Comparison of ENCODE assay signal across 9 cellular contexts in genomic region chr11:74783241-74783871, GRCh38. TPM values are rescaled to one million over a fixed set of nuclear protein-coding genes. Genes with fewer than 3 reads are reported as not detected.
DNase-seq lines count a peak whose midpoint lies in the region; ATAC-seq, FAIRE-seq and TF ChIP-seq lines count a peak whose summit lies in the region.
"Had no signal": no experiment of that assay in that cellular context is flagged by ENCODE, and none has a peak within 500 bp of the region (broad histone marks: within the 10 kb centered on the region; RNA-seq: fewer than 3 reads in every experiment).

No MANE protein-coding gene starts in this region.

- intact Hi-C loops in GM12878 (cut with micrococcal nuclease; ENCODE audit: unreplicated experiment) (no loop called here), natural killer cell (cut with micrococcal nuclease) (loop anchor here (2.0 kb wide), 1 partner anchor 35 kb away; the partner anchor contains the start of gene RNF169), esophagus muscularis mucosa (cut with DNase I) (no loop called here)

- DNase-seq in GM03348 (ENCODE audit: low spot score), result peak; percentile 58
- peak; percentile 64 for DNase-seq in GM12878 (ENCODE audit: low read depth, low spot score)
- DNase-seq in natural killer cell, result no peak
- no peak for DNase-seq in MG63
- DNase-seq in esophagus muscularis mucosa (ENCODE audit: extremely low spot score), result no peak
- DNase-seq in stimulated activated CD4-positive, alpha-beta T cell treated with anti-CD3 and anti-CD28 coated beads, Interleukin-2, amount 100 ng/mL, for 48 hours, result no peak

- H3K27me3 Mint-ChIP-seq in natural killer cell (ENCODE audit: low read depth in 2 of 2), result no peaks in the 10 kb centered on the region

- POLR2A ChIA-PET in GM12878 (lab: Charles Lee), result interaction anchor here (0.6 to 2.2 kb wide), 5 partner anchors 10 to 429 kb away, joined by 3 to 6 read pairs (median 4); partner anchors contain the start of gene RNF169

- no peaks in the 10 kb centered on the region for H3F3A ChIP-seq in Loucy (ENCODE audit: low read depth)

- peak overlapping the region; percentile 15 for H3K4me2 ChIP-seq in Loucy (ENCODE audit: low read depth, low read length, poor library complexity, severe bottlenecking)
- peak overlapping the region; percentile 67 for H3K4me2 ChIP-seq in GM12878 (ENCODE audit: control insufficient read depth, insufficient read depth)

- ATAC-seq in GM21529 (IDR thresholded peaks at IDR 0.05; ENCODE audit: unreplicated experiment) (peak; percentile 77), GM12878 (peak; percentile 87), natural killer cell (peak; percentile 73 to 83 (median 79))

- no peaks in the 10 kb centered on the region for H3K9me3 Mint-ChIP-seq in natural killer cell

- H3K27ac Mint-ChIP-seq in natural killer cell, result peak overlapping the region in 1 of 2 donors; percentile 89

- TF ChIP-seq CTCF in Loucy (conservative IDR thresholded peaks at IDR 0.05; ENCODE audit: low read length), result no peak
- no peak for TF ChIP-seq CTCF in GM12878 (IDR thresholded peaks at IDR 0.05 in 2 of 3, conservative IDR thresholded peaks at IDR 0.05 in 1 of 3; ENCODE audit: control insufficient read depth in 2 of 3, extremely low read depth in 1 of 3, insufficient read depth in 1 of 3, low read depth in 3 of 3, low read length in 3 of 3)
- TF ChIP-seq CTCF in natural killer cell (IDR thresholded peaks at IDR 0.05), result no peak
- TF ChIP-seq CTCF in esophagus muscularis mucosa (IDR thresholded peaks at IDR 0.05), result no peak

- TF ChIP-seq POLR2A in GM12878 (IDR thresholded peaks at IDR 0.05; ENCODE audit: low read depth, low read length) (no peak), esophagus muscularis mucosa (IDR thresholded peaks at IDR 0.05; ENCODE audit: low read depth) (no peak)

- peak overlapping the region; percentile 85 for H3K4me3 Mint-ChIP-seq in natural killer cell

- H3K9ac ChIP-seq in Loucy (ENCODE audit: low read depth, low read length, poor library complexity, severe bottlenecking) (no peak overlapping the region), GM12878 (ENCODE audit: control insufficient read depth, insufficient read depth, low read length) (no peak overlapping the region)

- no peaks in the 10 kb centered on the region for H3K9me2 ChIP-seq in Loucy (replicated peaks; ENCODE audit: low read depth, low read length)

- peak; percentile 83 for FAIRE-seq in GM12878 (lab: Jason Lieb, UNC)

- H3K4me1 ChIP-seq in Loucy (ENCODE audit: insufficient read depth, low read length, poor library complexity, severe bottlenecking) (peaks cover 13% of the 10 kb centered on the region), GM12878 (ENCODE audit: control insufficient read depth, insufficient read depth, low read length) (peaks cover 19% of the 10 kb centered on the region), esophagus muscularis mucosa (peaks cover 4 to 55% (median 54%) of the 10 kb centered on the region in 4 donors)

- TF ChIP-seq RAD21 in GM12878 (IDR thresholded peaks at IDR 0.05; ENCODE audit: insufficient read depth, low read depth, low read length), result no peak

- TF ChIP-seq EP300 in GM12878 (IDR thresholded peaks at IDR 0.05; ENCODE audit: borderline replicate concordance in 1 of 2, control insufficient read depth in 1 of 2, low read depth in 2 of 2, low read length in 2 of 2) (no peak), esophagus muscularis mucosa (IDR thresholded peaks at IDR 0.05) (no peak)

- H4K20me1 ChIP-seq in Loucy (ENCODE audit: insufficient read depth, low read length, poor library complexity, severe bottlenecking), result peaks cover 23% of the 10 kb centered on the region
- H4K20me1 ChIP-seq in GM12878 (ENCODE audit: control insufficient read depth, insufficient read depth), result no peaks in the 10 kb centered on the region

- 0% methylated on average over 2 of the region's 2 CpGs for whole genome bisulfite sequencing in GM12878 (ENCODE audit: insufficient coverage, insufficient replicate concordance, low lambda C conversion rate, missing lambda C conversion rate)
- WGBS in esophagus muscularis mucosa, result 74% methylated on average over 2 of the region's 2 CpGs

- RAD21 ChIA-PET in GM12878 (lab: Charles Lee; ENCODE audit: unreplicated experiment), result interaction anchor here (1.4 kb wide), 2 partner anchors 11 to 28 kb away, joined by 5 to 8 read pairs; no protein-coding TSS in a partner anchor

- CTCF ChIA-PET in GM12878 (lab: Yijun Ruan, JAX), result interaction anchor here (0.9 kb wide), 1 partner anchor 150 kb away, joined by 3 read pairs; no protein-coding TSS in a partner anchor

- no peaks in the 10 kb centered on the region for H3K36me3 Mint-ChIP-seq in natural killer cell

- BruUV-seq in GM12878 (replicated peaks; lab: Mats Ljungman, UMichigan), result no TSS peak

- H3K4me3 ChIP-seq in Loucy (ENCODE audit: low read length, poor library complexity, severe bottlenecking), result no peak overlapping the region
- no peak overlapping the region for H3K4me3 ChIP-seq in GM12878
- H3K4me3 ChIP-seq in MG63, result no peak overlapping the region
- no peak overlapping the region for H3K4me3 ChIP-seq in esophagus muscularis mucosa
- H3K4me3 ChIP-seq: SJSA1 had no signal

- H2AFZ ChIP-seq in Loucy (ENCODE audit: low read length), result no peak overlapping the region
- no peak overlapping the region for H2AFZ ChIP-seq in GM12878 (ENCODE audit: control insufficient read depth, low read depth, low read length)

- H3K79me2 ChIP-seq in Loucy (ENCODE audit: insufficient read depth, low read length) (peaks cover 73% of the 10 kb centered on the region), GM12878 (ENCODE audit: control insufficient read depth, insufficient read depth, low read length) (peaks cover 30% of the 10 kb centered on the region)

- H3K27me3 ChIP-seq in Loucy (ENCODE audit: insufficient read depth, low read length, poor library complexity, severe bottlenecking) (no peaks in the 10 kb centered on the region), GM12878 (replicated peaks in 1 of 2; ENCODE audit: control insufficient read depth in 2 of 2, insufficient read depth in 2 of 2, low read length in 1 of 2) (no peaks in the 10 kb centered on the region), MG63 (no peaks in the 10 kb centered on the region), esophagus muscularis mucosa (no peaks in the 10 kb centered on the region)
- H3K27me3 ChIP-seq: SJSA1 had no signal

- H3K27ac ChIP-seq in GM12878 (ENCODE audit: control insufficient read depth, insufficient read depth) (peak overlapping the region; percentile 68), esophagus muscularis mucosa (replicated peaks in 1 of 4) (no peak overlapping the region)
- H3K27ac ChIP-seq: SJSA1 had no signal

- H3K36me3 ChIP-seq in Loucy (ENCODE audit: insufficient read depth, low read length) (no peaks in the 10 kb centered on the region), GM12878 (ENCODE audit: control insufficient read depth in 2 of 2, insufficient read depth in 2 of 2, low read length in 1 of 2) (no peaks in the 10 kb centered on the region; a peak in 1 of 4 replicates), MG63 (no peaks in the 10 kb centered on the region; the same call in 1 of the 2 replicates), esophagus muscularis mucosa (no peaks in the 10 kb centered on the region)
- H3K36me3 ChIP-seq: SJSA1 had no signal

- peaks cover 38 to 39% of the 10 kb centered on the region in 2 donors for H3K4me1 Mint-ChIP-seq in natural killer cell

- H3K9me3 ChIP-seq in Loucy (ENCODE audit: insufficient read depth, low read depth, low read length) (no peaks in the 10 kb centered on the region), GM12878 (replicated peaks; ENCODE audit: control insufficient read depth, insufficient read depth, low read length) (no peaks in the 10 kb centered on the region), MG63 (no peaks in the 10 kb centered on the region), esophagus muscularis mucosa (no peaks in the 10 kb centered on the region)
- H3K9me3 ChIP-seq: SJSA1 had no signal

- SMC1A ChIA-PET in GM12878 (lab: Charles Lee; ENCODE audit: uncharacterized antibody, unreplicated experiment), result interaction anchor here (0.9 to 3.5 kb wide), 5 partner anchors 11 to 61 kb away, joined by 3 to 18 read pairs (median 3); no protein-coding TSS in a partner anchor

- in situ Hi-C loops in GM12878 (cut with MboI), result no loop called here

RNA-seq across cellular contexts. Expression of gene RNF169, which starts 34.7 kb away (rescaled TPM):
- 35.5 and 35.8 TPM in 2 replicates for total RNA-seq in GM12878 (2013; cell fraction: nucleolus; rRNA removed)
- total RNA-seq in GM12878 (2014; rRNA removed), result 12.1 and 14.0 TPM in 2 replicates
- total RNA-seq in GM12878 (2014; rRNA removed; fragmentation: Illumina TruSeq; extraction: Trizol), result 13.2 and 14.1 TPM in 2 replicates
- 12.8 and 13.1 TPM in 2 replicates for total RNA-seq in GM12878 (2021)
- polyA plus RNA-seq in GM12878 (2011; ENCODE audit: low read depth), result 3.3 TPM
- 12.0 and 14.8 TPM in 2 replicates for polyA plus RNA-seq in GM12878 (2011; rRNA removed)
- 6.0 and 7.4 TPM in 2 replicates for polyA plus RNA-seq in GM12878 (2011; cell fraction: cytosol; rRNA removed)
- polyA plus RNA-seq in GM12878 (2011; cell fraction: nucleus; rRNA removed), result 9.8 and 11.9 TPM in 2 replicates
- 4.7 and 5.2 TPM in 2 replicates for polyA plus RNA-seq in GM12878 (2012)
- polyA plus RNA-seq in GM12878 (2014; fragmentation: Illumina TruSeq; extraction: Trizol), result 7.5 and 9.8 TPM in 2 replicates
- polyA plus RNA-seq in GM12878 (2014; fragmentation: Nextera tagmentation; extraction: Ambion mirVana), result under 1 TPM; 0.32 to 0.42 TPM
- polyA plus RNA-seq in GM12878 (2014; rRNA removed), result 5.1 and 5.2 TPM in 2 replicates
- under 1 TPM; 0.74 to 0.97 TPM for polyA plus RNA-seq in GM12878 (2016; fragmentation: Nextera tagmentation; extraction: Ambion mirVana)
- 32.6 and 32.9 TPM in 2 replicates for polyA minus RNA-seq in GM12878 (2011; rRNA and poly(A)+ RNA removed)
- 10.6 and 11.4 TPM in 2 replicates for polyA minus RNA-seq in GM12878 (2011; cell fraction: cytosol; rRNA and poly(A)+ RNA removed)
- polyA minus RNA-seq in GM12878 (2011; cell fraction: nucleus; rRNA and poly(A)+ RNA removed), result 20.8 and 27.7 TPM in 2 replicates
- total RNA-seq in natural killer cell, result 10 to 100 TPM; 29.1 to 39.8 (median 37.9) TPM
- 11.2 and 11.8 TPM in 2 replicates for total RNA-seq in MG63 (2014; rRNA removed; shearing (Covaris generic); ENCODE audit: low replicate concordance)
- 10 to 100 TPM; 16.2 to 26.6 (median 20.6) TPM for total RNA-seq in esophagus muscularis mucosa

RNA-seq across cellular contexts. Expression of gene CHRDL2, which starts 52.1 kb away (rescaled TPM):
- not detected in 2 replicates for total RNA-seq in GM12878 (2013; cell fraction: nucleolus; rRNA removed)
- not detected in 2 replicates for total RNA-seq in GM12878 (2014; rRNA removed)
- not detected in 2 replicates for total RNA-seq in GM12878 (2014; rRNA removed; fragmentation: Illumina TruSeq; extraction: Trizol)
- total RNA-seq in GM12878 (2021), result not detected in 2 replicates
- not detected for polyA plus RNA-seq in GM12878 (2011; ENCODE audit: low read depth)
- not detected in 2 replicates for polyA plus RNA-seq in GM12878 (2011; rRNA removed)
- not detected in 2 replicates for polyA plus RNA-seq in GM12878 (2011; cell fraction: cytosol; rRNA removed)
- polyA plus RNA-seq in GM12878 (2011; cell fraction: nucleus; rRNA removed), result not detected in 2 replicates
- not detected in 2 replicates for polyA plus RNA-seq in GM12878 (2012)
- polyA plus RNA-seq in GM12878 (2014; fragmentation: Illumina TruSeq; extraction: Trizol), result not detected in 2 replicates
- polyA plus RNA-seq in GM12878 (2014; fragmentation: Nextera tagmentation; extraction: Ambion mirVana), result not detected
- not detected in 2 replicates for polyA plus RNA-seq in GM12878 (2014; rRNA removed)
- not detected for polyA plus RNA-seq in GM12878 (2016; fragmentation: Nextera tagmentation; extraction: Ambion mirVana)
- polyA minus RNA-seq in GM12878 (2011; rRNA and poly(A)+ RNA removed), result not detected in 2 replicates
- not detected in 2 replicates for polyA minus RNA-seq in GM12878 (2011; cell fraction: cytosol; rRNA and poly(A)+ RNA removed)
- polyA minus RNA-seq in GM12878 (2011; cell fraction: nucleus; rRNA and poly(A)+ RNA removed), result not detected in 2 replicates
- total RNA-seq in natural killer cell, result not detected
- not detected in 2 replicates for total RNA-seq in MG63 (2014; rRNA removed; shearing (Covaris generic); ENCODE audit: low replicate concordance)
- under 1 TPM in 2 of 4 donors, not detected in 2; 0.40 to 0.50 TPM for total RNA-seq in esophagus muscularis mucosa
- total RNA-seq: SJSA1 had no signal

Comparison
In these comparisons a context has a peak if more than half of its experiments do, and no peak if none do; other contexts are left out.
1. DNase-seq: peak in GM03348 (single experiment) and GM12878 (single experiment); none in natural killer cell (single experiment), MG63 (single experiment), esophagus muscularis mucosa (single experiment) and stimulated activated CD4-positive, alpha-beta T cell treated with anti-CD3 and anti-CD28 coated beads, Interleukin-2, amount 100 ng/mL, for 48 hours (0 of 2).
2. Peak in every context shown above with its lines, with median percentiles within 50 percentile points of each other: ATAC-seq.